In genomic region chr3:78878011-78878410, GRCh38 we compare ENCODE assay signal across 25 cellular contexts.
DNase-seq lines count a peak whose midpoint lies in the region; ATAC-seq, FAIRE-seq and TF ChIP-seq lines count a peak whose summit lies in the region.
"Had no signal": no experiment of that assay in that cellular context is flagged by ENCODE, and none has a peak within 500 bp of the region (broad histone marks: within the 10 kb centered on the region; RNA-seq: fewer than 3 reads in every experiment).

No MANE protein-coding gene starts in this region.

- H3K36me3 Mint-ChIP-seq in GM23338 (ENCODE audit: low read depth): peaks cover 3% of the 10 kb centered on the region; the same call in 1 of the 3 replicates
- H3K36me3 Mint-ChIP-seq in activated naive CD4-positive, alpha-beta T cell treated with anti-CD3 and anti-CD28 coated beads for 36 hours (ENCODE audit: low read depth): no peaks in the 10 kb centered on the region
- H3K36me3 Mint-ChIP-seq: naive B cell had no signal

- H3K79me2 ChIP-seq in GM23338 (replicated peaks; ENCODE audit: insufficient read depth): peaks cover 40% of the 10 kb centered on the region; the same call in 1 of the 2 replicates

- no peaks in the 10 kb centered on the region for H3F3A ChIP-seq in GM23338 (replicated peaks; ENCODE audit: low read depth)

- H3K4me1 Mint-ChIP-seq in GM23338: peaks cover 50% of the 10 kb centered on the region
- H3K4me1 Mint-ChIP-seq in activated naive CD4-positive, alpha-beta T cell treated with anti-CD3 and anti-CD28 coated beads for 36 hours (ENCODE audit: low read depth): no peaks in the 10 kb centered on the region
- H3K4me1 Mint-ChIP-seq: central memory CD8-positive, alpha-beta T cell; naive B cell; T-helper 17 cell had no signal

- no peak for FAIRE-seq in RCC 7860 (lab: Jason Lieb, UNC)
- FAIRE-seq: GM12878 had no signal

- TF ChIP-seq CTCF in GM23338 (conservative IDR thresholded peaks at IDR 0.05; ENCODE audit: low read depth in 2 of 2) (no peak), fibroblast of pulmonary artery (IDR thresholded peaks at IDR 0.05; ENCODE audit: low read length, missing control alignments) (no peak)

- H3K27ac Mint-ChIP-seq in GM23338: peak overlapping the region; percentile 82
- no peak overlapping the region for H3K27ac Mint-ChIP-seq in activated naive CD4-positive, alpha-beta T cell treated with anti-CD3 and anti-CD28 coated beads for 36 hours
- H3K27ac Mint-ChIP-seq: naive B cell, T-helper 17 cell had no signal

- no peaks in the 10 kb centered on the region for H3K9me2 ChIP-seq in GM23338 (ENCODE audit: insufficient read depth)

- H3K9ac ChIP-seq in skeletal muscle satellite cell (ENCODE audit: low read depth, low read length): no peak overlapping the region

- peaks cover 56% of the 10 kb centered on the region for H3K4me1 ChIP-seq in GM23338 (ENCODE audit: insufficient read depth)
- peaks cover 44% of the 10 kb centered on the region for H3K4me1 ChIP-seq in skeletal muscle satellite cell (ENCODE audit: control insufficient read depth, insufficient read depth, low read length)
- H3K4me1 ChIP-seq: upper lobe of right lung had no signal

- CTCF ChIA-PET in activated naive CD4-positive, alpha-beta T cell treated with anti-CD3 and anti-CD28 coated beads for 36 hours (lab: Charles Lee): no interaction called here

- H3K9me3 Mint-ChIP-seq in GM23338: no peaks in the 10 kb centered on the region
- H3K9me3 Mint-ChIP-seq in activated naive CD4-positive, alpha-beta T cell treated with anti-CD3 and anti-CD28 coated beads for 36 hours: peaks cover 2% of the 10 kb centered on the region

- H3K36me3 ChIP-seq in GM23338 (ENCODE audit: insufficient read depth): no peaks in the 10 kb centered on the region
- no peaks in the 10 kb centered on the region for H3K36me3 ChIP-seq in skeletal muscle satellite cell (ENCODE audit: insufficient read depth, low read length)
- H3K36me3 ChIP-seq: esophagus muscularis mucosa, heart left ventricle, upper lobe of right lung had no signal

- intact Hi-C loops in activated naive CD4-positive, alpha-beta T cell treated with anti-CD3 and anti-CD28 coated beads for 36 hours (cut with micrococcal nuclease): no loop called here

- no peak overlapping the region for H2AFZ ChIP-seq in GM23338

- H3K27ac ChIP-seq in GM23338 (ENCODE audit: low read depth): peak overlapping the region; percentile 48; the same call in 1 of the 2 replicates
- H3K27ac ChIP-seq: esophagus muscularis mucosa, heart left ventricle, skin epidermis, upper lobe of right lung, VCaP had no signal

- H3K27me3 ChIP-seq in GM23338 (ENCODE audit: insufficient read depth) (no peaks in the 10 kb centered on the region), skeletal muscle satellite cell (ENCODE audit: control insufficient read depth, insufficient read depth, low read length) (no peaks in the 10 kb centered on the region)
- H3K27me3 ChIP-seq: esophagus muscularis mucosa, heart left ventricle, upper lobe of right lung had no signal

- H3K27me3 Mint-ChIP-seq in GM23338 (ENCODE audit: insufficient read depth, low read depth, poor library complexity): peaks cover 2% of the 10 kb centered on the region
- H3K27me3 Mint-ChIP-seq in activated naive CD4-positive, alpha-beta T cell treated with anti-CD3 and anti-CD28 coated beads for 36 hours (ENCODE audit: low read depth): no peaks in the 10 kb centered on the region
- H3K27me3 Mint-ChIP-seq: central memory CD8-positive, alpha-beta T cell; naive B cell; T-helper 17 cell had no signal

- no peaks in the 10 kb centered on the region for H3K9me3 ChIP-seq in skeletal muscle satellite cell (replicated peaks; ENCODE audit: low read length)
- H3K9me3 ChIP-seq: esophagus muscularis mucosa, heart left ventricle, upper lobe of right lung had no signal

- no peak for ATAC-seq in GM23338
- ATAC-seq in SK-N-SH treated with all-trans-retinoic acid at 6 μM for 48 hours: peak; percentile 25; the same call in 2 of the 3 replicates
- no peak for ATAC-seq in HG02798 (IDR thresholded peaks at IDR 0.05; ENCODE audit: poor library complexity, unreplicated experiment)
- ATAC-seq: GM12878, heart left ventricle, T-helper 17 cell, upper lobe of right lung had no signal

- H3K4me2 ChIP-seq in GM23338 (0 out of 2 replicates have a peak overlapping the region, but pooled peaks have one; percentile 0), skeletal muscle satellite cell (ENCODE audit: low read length) (peak overlapping the region; percentile 39)

- H3K4me3 ChIP-seq in GM23338: no peak overlapping the region
- H3K4me3 ChIP-seq in fibroblast of pulmonary artery (replicated peaks; ENCODE audit: low read depth, low read length): no peak overlapping the region
- H3K4me3 ChIP-seq in skeletal muscle satellite cell (ENCODE audit: low read length): no peak overlapping the region
- H3K4me3 ChIP-seq: esophagus muscularis mucosa, GM12878, heart left ventricle, lung, skin epidermis, upper lobe of right lung had no signal

- H4K20me1 ChIP-seq in GM23338 (replicated peaks; ENCODE audit: insufficient read depth): 0 out of 2 replicates have a peak, but pooled peaks cover 4% of the 10 kb centered on the region

- DNase-seq in GM23338 (ENCODE audit: low spot score) (no peak), fibroblast of pulmonary artery (ENCODE audit: low read depth) (peak; percentile 33), RCC 7860 (ENCODE audit: low spot score) (no peak)
- no peak for DNase-seq in activated naive CD4-positive, alpha-beta T cell treated with anti-CD3 and anti-CD28 coated beads for 36 hours
- DNase-seq in stimulated activated CD4-positive, alpha-beta T cell treated with anti-CD3 and anti-CD28 coated beads, Interleukin-2, amount 100 ng/mL, for 48 hours: no peak
- DNase-seq: activated gamma-delta T cell, amniotic stem cell, C1 segment of cervical spinal cord, GDM1, heart left ventricle, naive B cell, NCI-H2171, posterior cingulate gyrus, SIG-M5, T-helper 17 cell, upper lobe of right lung had no signal

- no peak overlapping the region for H3K4me3 Mint-ChIP-seq in GM23338
- H3K4me3 Mint-ChIP-seq in activated naive CD4-positive, alpha-beta T cell treated with anti-CD3 and anti-CD28 coated beads for 36 hours: no peak overlapping the region
- H3K4me3 Mint-ChIP-seq: central memory CD8-positive, alpha-beta T cell; naive B cell; T-helper 17 cell had no signal

TF ChIP-seq in SK-N-SH treated with all-trans-retinoic acid at 6 μM for 48 hours, 23 proteins besides CTCF, POLR2A, EP300 and RAD21:
- TF ChIP-seq CREB5 (CRISPR knock-in tag; IDR thresholded peaks at IDR 0.05; ENCODE audit: low read depth): no peak
- TF ChIP-seq SNAI2 (CRISPR knock-in tag; IDR thresholded peaks at IDR 0.05): no peak
- TF ChIP-seq PPARA (CRISPR knock-in tag; IDR thresholded peaks at IDR 0.05; ENCODE audit: borderline replicate concordance): no peak
- TF ChIP-seq ZFP30 (CRISPR knock-in tag; IDR thresholded peaks at IDR 0.05): no peak
- no peak for TF ChIP-seq OSR1 (CRISPR knock-in tag; IDR thresholded peaks at IDR 0.05)
- TF ChIP-seq POU6F1 (CRISPR knock-in tag; IDR thresholded peaks at IDR 0.05; ENCODE audit: borderline replicate concordance, low read depth): no peak
- TF ChIP-seq ARNTL (CRISPR knock-in tag; IDR thresholded peaks at IDR 0.05; ENCODE audit: borderline replicate concordance, low read depth): no peak
- TF ChIP-seq ZNF8 (CRISPR knock-in tag; IDR thresholded peaks at IDR 0.05): no peak
- no peak for TF ChIP-seq ZNF565 (CRISPR knock-in tag; conservative IDR thresholded peaks at IDR 0.05; ENCODE audit: low read depth)
- TF ChIP-seq ZC3H10 (CRISPR knock-in tag; IDR thresholded peaks at IDR 0.05): no peak
- TF ChIP-seq BACH2 (CRISPR knock-in tag; IDR thresholded peaks at IDR 0.05; ENCODE audit: borderline replicate concordance): no peak
